In genomic region chr11:65446446-65447277, GRCh38 we compare ENCODE assay signal across 9 cellular contexts. TPM values are rescaled to one million over a fixed set of nuclear protein-coding genes. Genes with fewer than 3 reads are reported as not detected.
DNase-seq lines count a peak whose midpoint lies in the region; ATAC-seq, FAIRE-seq and TF ChIP-seq lines count a peak whose summit lies in the region.
"Had no signal": no experiment of that assay in that cellular context is flagged by ENCODE, and none has a peak within 500 bp of the region (broad histone marks: within the 10 kb centered on the region; RNA-seq: fewer than 3 reads in every experiment).

No MANE protein-coding gene starts in this region.

- TF ChIP-seq POLR2A in GM12878 (IDR thresholded peaks at IDR 0.05; ENCODE audit: low read depth, low read length), result 0 out of 2 replicates have a peak, but pooled peaks have one; percentile 5

- H3K27ac ChIP-seq in GM12878 (ENCODE audit: control insufficient read depth, insufficient read depth) (no peak overlapping the region), left lung (peak overlapping the region in 1 of 2 donors; percentile 53), thoracic aorta (peak overlapping the region; percentile 51 to 57)
- H3K27ac ChIP-seq: 22Rv1 had no signal

- H3K79me2 ChIP-seq in GM12878 (ENCODE audit: control insufficient read depth, insufficient read depth, low read length), result peaks cover 18% of the 10 kb centered on the region

- no peaks in the 10 kb centered on the region for H3K9me3 ChIP-seq in GM12878 (replicated peaks; ENCODE audit: control insufficient read depth, insufficient read depth, low read length)
- no peaks in the 10 kb centered on the region for H3K9me3 ChIP-seq in left lung
- no peaks in the 10 kb centered on the region for H3K9me3 ChIP-seq in thoracic aorta

- no peak for ATAC-seq in GM12878
- peak; percentile 2 for ATAC-seq in left lung
- ATAC-seq in thoracic aorta (ENCODE audit: insufficient number of reproducible peaks, low FRiP score, low read depth), result no peak
- no peak for ATAC-seq in GM21723 (IDR thresholded peaks at IDR 0.05; ENCODE audit: unreplicated experiment)
- no peak for ATAC-seq in GM21737 (IDR thresholded peaks at IDR 0.05; ENCODE audit: unreplicated experiment)

- FAIRE-seq in GM12878 (lab: Jason Lieb, UNC), result no peak

- H3K27me3 ChIP-seq in GM12878 (replicated peaks in 1 of 2; ENCODE audit: control insufficient read depth in 2 of 2, insufficient read depth in 2 of 2, low read length in 1 of 2) (no peaks in the 10 kb centered on the region), left lung (no peaks in the 10 kb centered on the region), thoracic aorta (replicated peaks; ENCODE audit: insufficient read depth) (no peaks in the 10 kb centered on the region)

- no peak overlapping the region for H3K9ac ChIP-seq in GM12878 (ENCODE audit: control insufficient read depth, insufficient read depth, low read length)

- CTCF ChIA-PET in GM12878 (lab: Yijun Ruan, JAX), result interaction anchor here (0.8 to 1.6 kb wide), 6 partner anchors 14 to 94 kb away, joined by 3 to 4 read pairs (median 4); no protein-coding TSS in a partner anchor

- H3K36me3 Mint-ChIP-seq in T-helper 2 cell treated with Interferon-gamma antibody and Interleukin-4, amounts not matched to agents 5 μg/mL and 100 μg/mL, for 36 hours (ENCODE audit: low read depth), result peaks cover 12% of the 10 kb centered on the region

- no TSS peak for BruUV-seq in GM12878 (replicated peaks; lab: Mats Ljungman, UMichigan)

- TF ChIP-seq EP300 in GM12878 (IDR thresholded peaks at IDR 0.05; ENCODE audit: borderline replicate concordance in 1 of 2, control insufficient read depth in 1 of 2, low read depth in 2 of 2, low read length in 2 of 2), result no peak

- in situ Hi-C loops in GM12878 (cut with MboI), result no loop called here

- RAD21 ChIA-PET in GM12878 (lab: Charles Lee; ENCODE audit: unreplicated experiment), result interaction anchor here (0.8 kb wide), 1 partner anchor 13 kb away, joined by 3 read pairs; no protein-coding TSS in a partner anchor

- SMC1A ChIA-PET in GM12878 (lab: Charles Lee; ENCODE audit: uncharacterized antibody, unreplicated experiment), result interaction anchor here (1.3 to 2.4 kb wide), 2 partner anchors 10 to 15 kb away, joined by 3 to 6 read pairs; no protein-coding TSS in a partner anchor

- POLR2A ChIA-PET in GM12878 (lab: Charles Lee), result interaction anchor here (0.8 to 1.8 kb wide), 7 partner anchors 9 to 52 kb away, joined by 3 to 5 read pairs (median 3); partner anchors contain the start of gene MALAT1

- TF ChIP-seq CTCF in GM12878 (IDR thresholded peaks at IDR 0.05 in 2 of 3, conservative IDR thresholded peaks at IDR 0.05 in 1 of 3; ENCODE audit: control insufficient read depth in 2 of 3, extremely low read depth in 1 of 3, insufficient read depth in 1 of 3, low read depth in 3 of 3, low read length in 3 of 3) (no peak), left lung (IDR thresholded peaks at IDR 0.05) (no peak), thoracic aorta (IDR thresholded peaks at IDR 0.05) (no peak)

- H4K20me1 ChIP-seq in GM12878 (ENCODE audit: control insufficient read depth, insufficient read depth), result no peaks in the 10 kb centered on the region

- H3K4me1 ChIP-seq in GM12878 (ENCODE audit: control insufficient read depth, insufficient read depth, low read length) (peaks cover 40% of the 10 kb centered on the region), left lung (peaks cover 7 to 22% of the 10 kb centered on the region in 2 donors), thoracic aorta (ENCODE audit: control insufficient read depth in 1 of 2, low read depth in 2 of 2) (peaks cover 0 to 38% of the 10 kb centered on the region in 2 donors)

- H3K9me3 Mint-ChIP-seq in T-helper 2 cell treated with Interferon-gamma antibody and Interleukin-4, amounts not matched to agents 5 μg/mL and 100 μg/mL, for 36 hours, result no peaks in the 10 kb centered on the region

- H3K4me2 ChIP-seq in GM12878 (ENCODE audit: control insufficient read depth, insufficient read depth), result no peak overlapping the region

- H3K36me3 ChIP-seq in GM12878 (ENCODE audit: control insufficient read depth in 2 of 2, insufficient read depth in 2 of 2, low read length in 1 of 2), result peaks cover 0 to 5% of the 10 kb centered on the region in 2 experiments; a peak in 3 of 4 replicates
- H3K36me3 ChIP-seq in left lung, result peaks cover 0 to 45% of the 10 kb centered on the region in 2 donors
- H3K36me3 ChIP-seq in thoracic aorta, result peaks cover 19% of the 10 kb centered on the region

- H2AFZ ChIP-seq in GM12878 (ENCODE audit: control insufficient read depth, low read depth, low read length), result no peak overlapping the region

- intact Hi-C loops in GM12878 (cut with micrococcal nuclease; ENCODE audit: unreplicated experiment), result no loop called here
- intact Hi-C loops in left lung (cut with DNase I), result no loop called here

- no peak overlapping the region for H3K4me3 ChIP-seq in GM12878
- H3K4me3 ChIP-seq in left lung, result no peak overlapping the region
- H3K4me3 ChIP-seq in thoracic aorta, result no peak overlapping the region

- 82% methylated on average over 11 of the region's 11 CpGs for WGBS in GM12878 (ENCODE audit: insufficient coverage, insufficient replicate concordance, low lambda C conversion rate, missing lambda C conversion rate)

- peaks cover 18% of the 10 kb centered on the region for H3K4me1 Mint-ChIP-seq in T-helper 2 cell treated with Interferon-gamma antibody and Interleukin-4, amounts not matched to agents 5 μg/mL and 100 μg/mL, for 36 hours (ENCODE audit: low read depth)

- DNase-seq in T-helper 2 cell treated with Interferon-gamma antibody and Interleukin-4, amounts not matched to agents 5 μg/mL and 100 μg/mL, for 36 hours (ENCODE audit: low spot score), result no peak
- no peak for DNase-seq in T-helper 2 cell
- DNase-seq in GM12878 (ENCODE audit: low read depth, low spot score), result no peak
- DNase-seq in left lung, result peak; percentile 50 to 83
- no peak for DNase-seq in thoracic aorta (ENCODE audit: low spot score)
- no peak for DNase-seq in activated T-cell treated with anti-CD3 and anti-CD28 coated beads for 4 hours

- no peaks in the 10 kb centered on the region for H3K27me3 Mint-ChIP-seq in T-helper 2 cell treated with Interferon-gamma antibody and Interleukin-4, amounts not matched to agents 5 μg/mL and 100 μg/mL, for 36 hours (ENCODE audit: low read depth)

- TF ChIP-seq RAD21 in GM12878 (IDR thresholded peaks at IDR 0.05; ENCODE audit: insufficient read depth, low read depth, low read length), result no peak

- no peak overlapping the region for H3K4me3 Mint-ChIP-seq in T-helper 2 cell treated with Interferon-gamma antibody and Interleukin-4, amounts not matched to agents 5 μg/mL and 100 μg/mL, for 36 hours

- peak overlapping the region; percentile 69 for H3K27ac Mint-ChIP-seq in T-helper 2 cell treated with Interferon-gamma antibody and Interleukin-4, amounts not matched to agents 5 μg/mL and 100 μg/mL, for 36 hours

RNA-seq across cellular contexts. Expression of gene NEAT1, which starts 24.1 kb away (rescaled TPM):
- 259 and 262 TPM in 2 replicates for total RNA-seq in GM12878 (2013; cell fraction: nucleolus; rRNA removed)
- total RNA-seq in GM12878 (2014; rRNA removed), result 13.6 and 14.0 TPM in 2 replicates
- total RNA-seq in GM12878 (2014; rRNA removed; fragmentation: Illumina TruSeq; extraction: Trizol), result 40.5 and 44.2 TPM in 2 replicates
- 174 and 225 TPM in 2 replicates for total RNA-seq in GM12878 (2021)
- 275 TPM for polyA plus RNA-seq in GM12878 (2011; ENCODE audit: low read depth)
- 151 and 247 TPM in 2 replicates for polyA plus RNA-seq in GM12878 (2011; rRNA removed)
- 64.2 and 104 TPM in 2 replicates for polyA plus RNA-seq in GM12878 (2011; cell fraction: cytosol; rRNA removed)
- 342 and 617 TPM in 2 replicates for polyA plus RNA-seq in GM12878 (2011; cell fraction: nucleus; rRNA removed)
- polyA plus RNA-seq in GM12878 (2012), result 284 and 343 TPM in 2 replicates
- polyA plus RNA-seq in GM12878 (2014; fragmentation: Illumina TruSeq; extraction: Trizol), result 167 and 254 TPM in 2 replicates
- polyA plus RNA-seq in GM12878 (2014; fragmentation: Nextera tagmentation; extraction: Ambion mirVana), result 10 to 100 TPM; 24.3 to 98.2 TPM
- 314 and 328 TPM in 2 replicates for polyA plus RNA-seq in GM12878 (2014; rRNA removed)
- 10 to 100 TPM; 27.7 to 28.3 TPM for polyA plus RNA-seq in GM12878 (2016; fragmentation: Nextera tagmentation; extraction: Ambion mirVana)
- polyA minus RNA-seq in GM12878 (2011; rRNA and poly(A)+ RNA removed), result 72.0 and 79.5 TPM in 2 replicates
- 13.8 and 14.9 TPM in 2 replicates for polyA minus RNA-seq in GM12878 (2011; cell fraction: cytosol; rRNA and poly(A)+ RNA removed)
- 125 and 169 TPM in 2 replicates for polyA minus RNA-seq in GM12878 (2011; cell fraction: nucleus; rRNA and poly(A)+ RNA removed)
- 1,000 to 10,000 TPM; 1,146 to 1,441 TPM for total RNA-seq in left lung
- 1,000 to 10,000 TPM in 1 of 2 donors, 100 to 1,000 TPM in 1; 848 to 1,659 TPM for total RNA-seq in thoracic aorta

RNA-seq across cellular contexts. Expression of gene MALAT1, which starts 52.2 kb away (rescaled TPM):
- 43,172 and 44,148 TPM in 2 replicates for total RNA-seq in GM12878 (2013; cell fraction: nucleolus; rRNA removed)
- total RNA-seq in GM12878 (2014; rRNA removed), result 1,917 and 1,986 TPM in 2 replicates
- 2,052 and 2,660 TPM in 2 replicates for total RNA-seq in GM12878 (2014; rRNA removed; fragmentation: Illumina TruSeq; extraction: Trizol)
- total RNA-seq in GM12878 (2021), result 3,939 and 4,883 TPM in 2 replicates
- polyA plus RNA-seq in GM12878 (2011; ENCODE audit: low read depth), result 704 TPM
- 659 and 901 TPM in 2 replicates for polyA plus RNA-seq in GM12878 (2011; rRNA removed)
- polyA plus RNA-seq in GM12878 (2011; cell fraction: cytosol; rRNA removed), result 216 and 352 TPM in 2 replicates
- 4,041 and 4,062 TPM in 2 replicates for polyA plus RNA-seq in GM12878 (2011; cell fraction: nucleus; rRNA removed)
- polyA plus RNA-seq in GM12878 (2012), result 1,013 and 3,952 TPM in 2 replicates
- polyA plus RNA-seq in GM12878 (2014; fragmentation: Illumina TruSeq; extraction: Trizol), result 448 and 686 TPM in 2 replicates
- polyA plus RNA-seq in GM12878 (2014; fragmentation: Nextera tagmentation; extraction: Ambion mirVana), result 1,000 to 10,000 TPM; 1,593 to 8,160 TPM
- 1,421 and 1,643 TPM in 2 replicates for polyA plus RNA-seq in GM12878 (2014; rRNA removed)
- 1,000 to 10,000 TPM; 6,201 to 6,497 TPM for polyA plus RNA-seq in GM12878 (2016; fragmentation: Nextera tagmentation; extraction: Ambion mirVana)
- 2,928 and 3,606 TPM in 2 replicates for polyA minus RNA-seq in GM12878 (2011; rRNA and poly(A)+ RNA removed)
- polyA minus RNA-seq in GM12878 (2011; cell fraction: cytosol; rRNA and poly(A)+ RNA removed), result 1,627 and 2,358 TPM in 2 replicates
- 12,181 and 12,309 TPM in 2 replicates for polyA minus RNA-seq in GM12878 (2011; cell fraction: nucleus; rRNA and poly(A)+ RNA removed)
- total RNA-seq in left lung, result over 10,000 TPM; 12,400 to 15,875 TPM
- over 10,000 TPM; 20,776 to 38,952 TPM for total RNA-seq in thoracic aorta

Comparison
In these comparisons a context has a peak if more than half of its experiments do, and no peak if none do; other contexts are left out.
1. DNase-seq: peak in left lung (2 of 2); none in T-helper 2 cell treated with Interferon-gamma antibody and Interleukin-4, amounts not matched to agents 5 μg/mL and 100 μg/mL, for 36 hours (single experiment), T-helper 2 cell (0 of 5), GM12878 (single experiment), thoracic aorta (single experiment) and activated T-cell treated with anti-CD3 and anti-CD28 coated beads for 4 hours (single experiment).